ENCODE assay signal across 8 cellular contexts in genomic region chr10:19816420-19817250, GRCh38. TPM values are rescaled to one million over a fixed set of nuclear protein-coding genes. Genes with fewer than 3 reads are reported as not detected.
DNase-seq lines count a peak whose midpoint lies in the region; ATAC-seq and TF ChIP-seq lines count a peak whose summit lies in the region.

Gene PLXDC2, plus strand, starts transcription at chr10:19816432.

- H2BK15ac ChIP-seq in neuronal stem cell (ENCODE audit: low read length), result peak within 1 kb of the TSS; percentile 98

- peak within 1 kb of the TSS; percentile 17 for H3K4me3 Mint-ChIP-seq in activated CD4-positive, alpha-beta T cell treated with anti-CD3 and anti-CD28 coated beads for 36 hours
- peak within 1 kb of the TSS; percentile 69 to 79 for H3K4me3 Mint-ChIP-seq in activated T-cell treated with anti-CD3 and anti-CD28 coated beads, Interleukin-2, amount 50 U/mL, for 72 hours
- no peak within 1 kb of the TSS for H3K4me3 Mint-ChIP-seq in CD4-positive, alpha-beta T cell

- H3K27me3 ChIP-seq in neuronal stem cell (ENCODE audit: control insufficient read depth in 3 of 3, insufficient read depth in 3 of 3, low read depth in 1 of 3, low read length in 3 of 3), result peaks cover 0 to 53% (median 0%) of the 10 kb centered on the region in 3 experiments
- peaks cover 40% of the 10 kb centered on the region for H3K27me3 ChIP-seq in CD4-positive, alpha-beta T cell (ENCODE audit: control insufficient read depth, insufficient read depth, low read length)

- H4K8ac ChIP-seq in neuronal stem cell (ENCODE audit: low read depth, low read length), result no peak within 1 kb of the TSS

- peak; percentile 25 for DNase-seq in activated CD4-positive, alpha-beta T cell treated with anti-CD3 and anti-CD28 coated beads for 36 hours
- no peak for DNase-seq in activated CD4-positive, alpha-beta T cell treated with anti-CD3 and anti-CD28 coated beads for 4 hours
- peak; percentile 6 for DNase-seq in HT1080 (ENCODE audit: low read depth)
- no peak for DNase-seq in activated T-cell treated with anti-CD3 and anti-CD28 coated beads, Interleukin-2, amount 50 U/mL, for 72 hours
- peak; percentile 28 to 86 (median 68) for DNase-seq in head of caudate nucleus
- DNase-seq in neuronal stem cell (ENCODE audit: low spot score), result peak; percentile 44
- no peak for DNase-seq in GM10266 (ENCODE audit: extremely low spot score)
- no peak for DNase-seq in CD4-positive, alpha-beta T cell

- H2BK5ac ChIP-seq in neuronal stem cell (ENCODE audit: low read length), result peak within 1 kb of the TSS; percentile 100

- no peak within 1 kb of the TSS for H3K27ac Mint-ChIP-seq in activated CD4-positive, alpha-beta T cell treated with anti-CD3 and anti-CD28 coated beads for 36 hours
- no peak within 1 kb of the TSS for H3K27ac Mint-ChIP-seq in activated T-cell treated with anti-CD3 and anti-CD28 coated beads, Interleukin-2, amount 50 U/mL, for 72 hours
- H3K27ac Mint-ChIP-seq in CD4-positive, alpha-beta T cell, result no peak within 1 kb of the TSS

- H2AFZ ChIP-seq in neuronal stem cell (ENCODE audit: low read length), result peak within 1 kb of the TSS; percentile 99

- intact Hi-C loops in activated CD4-positive, alpha-beta T cell treated with anti-CD3 and anti-CD28 coated beads for 36 hours (cut with DNase I, micrococcal nuclease), result no loop called here
- intact Hi-C loops in head of caudate nucleus (cut with DNase I), result loop anchor here (5.0 to 10.0 kb wide), 4 partner anchors 141 to 958 kb away; no protein-coding TSS in a partner anchor
- intact Hi-C loops in CD4-positive, alpha-beta T cell (cut with DNase I, micrococcal nuclease), result no loop called here

- ATAC-seq in activated CD4-positive, alpha-beta T cell treated with anti-CD3 and anti-CD28 coated beads for 36 hours, result no peak
- no peak for ATAC-seq in activated T-cell treated with anti-CD3 and anti-CD28 coated beads, Interleukin-2, amount 50 U/mL, for 72 hours (replicated peaks in 1 of 2)
- no peak for ATAC-seq in CD4-positive, alpha-beta T cell (ENCODE audit: poor library complexity)

- peak within 1 kb of the TSS; percentile 96 for H3K27ac ChIP-seq in neuronal stem cell (replicated peaks; ENCODE audit: low read length)
- H3K27ac ChIP-seq in CD4-positive, alpha-beta T cell (ENCODE audit: low read depth, low read length), result no peak within 1 kb of the TSS

- peaks cover 34% of the 10 kb centered on the region for H3K27me3 Mint-ChIP-seq in activated CD4-positive, alpha-beta T cell treated with anti-CD3 and anti-CD28 coated beads for 36 hours
- H3K27me3 Mint-ChIP-seq in activated T-cell treated with anti-CD3 and anti-CD28 coated beads, Interleukin-2, amount 50 U/mL, for 72 hours (ENCODE audit: low read depth), result peaks cover 38% of the 10 kb centered on the region
- peaks cover 57% of the 10 kb centered on the region for H3K27me3 Mint-ChIP-seq in CD4-positive, alpha-beta T cell

- peak within 1 kb of the TSS; percentile 98 for H3K18ac ChIP-seq in neuronal stem cell (ENCODE audit: low read length)

- peak within 1 kb of the TSS; percentile 82 for H3K14ac ChIP-seq in neuronal stem cell (ENCODE audit: low read length)

- peaks cover 5% of the 10 kb centered on the region for H3K79me1 ChIP-seq in neuronal stem cell (ENCODE audit: low read depth, low read length)

- CTCF ChIA-PET in activated CD4-positive, alpha-beta T cell treated with anti-CD3 and anti-CD28 coated beads for 36 hours (lab: Charles Lee), result no interaction called here
- CTCF ChIA-PET in CD4-positive, alpha-beta T cell (lab: Charles Lee), result no interaction called here

- no CpG with 5 or more reads among the region's 65 CpGs for WGBS in neuronal stem cell (ENCODE audit: extremely low coverage in 2 of 2, insufficient read length in 2 of 2, insufficient replicate concordance in 1 of 2), 2 donors

- no peaks in the 10 kb centered on the region for H3K9me3 ChIP-seq in neuronal stem cell (replicated peaks in 1 of 2; ENCODE audit: control insufficient read depth in 2 of 2, insufficient read depth in 1 of 2, low read depth in 1 of 2, low read length in 2 of 2)
- H3K9me3 ChIP-seq in CD4-positive, alpha-beta T cell (ENCODE audit: control insufficient read depth, low read length), result no peaks in the 10 kb centered on the region

- TF ChIP-seq CTCF in GM10266 (IDR thresholded peaks at IDR 0.05; ENCODE audit: control insufficient read depth, insufficient read depth, low read depth, missing control alignments), result no peak
- TF ChIP-seq CTCF in CD4-positive, alpha-beta T cell (IDR thresholded peaks at IDR 0.05), result no peak

- peak within 1 kb of the TSS; percentile 97 for H3K23ac ChIP-seq in neuronal stem cell (ENCODE audit: low read depth, low read length, poor library complexity)

- no peak within 1 kb of the TSS for H3K4ac ChIP-seq in neuronal stem cell (ENCODE audit: low read length)

- peaks cover 5% of the 10 kb centered on the region for H3K4me1 Mint-ChIP-seq in activated CD4-positive, alpha-beta T cell treated with anti-CD3 and anti-CD28 coated beads for 36 hours
- no peaks in the 10 kb centered on the region for H3K4me1 Mint-ChIP-seq in activated T-cell treated with anti-CD3 and anti-CD28 coated beads, Interleukin-2, amount 50 U/mL, for 72 hours (ENCODE audit: low read depth)
- H3K4me1 Mint-ChIP-seq in CD4-positive, alpha-beta T cell (ENCODE audit: low read depth), result peaks cover 8% of the 10 kb centered on the region

- H2AK5ac ChIP-seq in neuronal stem cell (ENCODE audit: low read depth, low read length), result peak within 1 kb of the TSS; percentile 64

- H2BK120ac ChIP-seq in neuronal stem cell (ENCODE audit: low read depth, low read length), result peak within 1 kb of the TSS; percentile 81

- peak within 1 kb of the TSS; percentile 65 to 91 for H3K4me3 ChIP-seq in neuronal stem cell (ENCODE audit: low read length in 2 of 2)

- peak within 1 kb of the TSS; percentile 58 for H2BK12ac ChIP-seq in neuronal stem cell (ENCODE audit: low read length)

- peak within 1 kb of the TSS; percentile 93 for H3K9ac ChIP-seq in neuronal stem cell (ENCODE audit: low read depth, low read length, poor library complexity)

- peaks cover 0 to 2% of the 10 kb centered on the region in 2 donors for H3K4me1 ChIP-seq in neuronal stem cell (ENCODE audit: control insufficient read depth in 2 of 2, insufficient read depth in 1 of 2, low read depth in 1 of 2, low read length in 2 of 2)

- H3K36me3 Mint-ChIP-seq in activated CD4-positive, alpha-beta T cell treated with anti-CD3 and anti-CD28 coated beads for 36 hours (ENCODE audit: low read depth), result no peaks in the 10 kb centered on the region
- H3K36me3 Mint-ChIP-seq in activated T-cell treated with anti-CD3 and anti-CD28 coated beads, Interleukin-2, amount 50 U/mL, for 72 hours (ENCODE audit: insufficient read depth in 2 of 2), result no peaks in the 10 kb centered on the region
- no peaks in the 10 kb centered on the region for H3K36me3 Mint-ChIP-seq in CD4-positive, alpha-beta T cell (ENCODE audit: low read depth)

- H3K9me3 Mint-ChIP-seq in activated CD4-positive, alpha-beta T cell treated with anti-CD3 and anti-CD28 coated beads for 36 hours (ENCODE audit: low read depth), result no peaks in the 10 kb centered on the region
- H3K9me3 Mint-ChIP-seq in activated T-cell treated with anti-CD3 and anti-CD28 coated beads, Interleukin-2, amount 50 U/mL, for 72 hours, result no peaks in the 10 kb centered on the region
- H3K9me3 Mint-ChIP-seq in CD4-positive, alpha-beta T cell, result no peaks in the 10 kb centered on the region

- H3K36me3 ChIP-seq in neuronal stem cell (replicated peaks in 1 of 2; ENCODE audit: control insufficient read depth in 2 of 2, insufficient read depth in 2 of 2, low read length in 2 of 2), result no peaks in the 10 kb centered on the region

- POLR2A ChIA-PET in activated CD4-positive, alpha-beta T cell treated with anti-CD3 and anti-CD28 coated beads for 36 hours (lab: Charles Lee), result no interaction called here
- POLR2A ChIA-PET in CD4-positive, alpha-beta T cell (lab: Charles Lee), result no interaction called here

- H3K4me2 ChIP-seq in neuronal stem cell (ENCODE audit: insufficient read depth, low read length, poor library complexity, severe bottlenecking), result peak within 1 kb of the TSS; percentile 75

- no peak within 1 kb of the TSS for H4K91ac ChIP-seq in neuronal stem cell (ENCODE audit: low read depth, low read length, poor library complexity)

RNA-seq across cellular contexts. Expression of gene PLXDC2, which starts in this region (rescaled TPM):
- total RNA-seq in activated CD4-positive, alpha-beta T cell treated with anti-CD3 and anti-CD28 coated beads for 36 hours, result not detected
- total RNA-seq in HT1080 (2014; rRNA removed; shearing (Covaris generic)), result 0.27 and 0.48 TPM in 2 replicates
- 1.2 and 1.4 TPM in 2 replicates for polyA plus RNA-seq in HT1080 (2015; cell fraction: cytosol; rRNA removed)
- polyA plus RNA-seq in HT1080 (2015; cell fraction: nucleus; rRNA removed), result 3.6 and 4.6 TPM in 2 replicates
- total RNA-seq in activated T-cell treated with anti-CD3 and anti-CD28 coated beads, Interleukin-2, amount 50 U/mL, for 72 hours, result under 1 TPM; 0.07 to 0.09 TPM
- 16.4 TPM for polyA plus RNA-seq in neuronal stem cell (2013, experiment 1 of 2)
- 15.9 TPM for polyA plus RNA-seq in neuronal stem cell (2013, experiment 2 of 2)
- under 1 TPM; 0.41 to 0.61 TPM for total RNA-seq in CD4-positive, alpha-beta T cell

Comparison
In these comparisons a context has a peak if more than half of its experiments do, and no peak if none do; other contexts are left out.
1. Peak in DNase-seq in activated CD4-positive, alpha-beta T cell treated with anti-CD3 and anti-CD28 coated beads for 36 hours; RNA of the gene not detected or under 1 TPM.
2. DNase-seq: peak in HT1080 (single experiment), head of caudate nucleus (42 of 42) and neuronal stem cell (single experiment); none in activated CD4-positive, alpha-beta T cell treated with anti-CD3 and anti-CD28 coated beads for 4 hours (0 of 2), activated T-cell treated with anti-CD3 and anti-CD28 coated beads, Interleukin-2, amount 50 U/mL, for 72 hours (0 of 2), GM10266 (single experiment) and CD4-positive, alpha-beta T cell (0 of 10).